In the genomic region with DNA sequence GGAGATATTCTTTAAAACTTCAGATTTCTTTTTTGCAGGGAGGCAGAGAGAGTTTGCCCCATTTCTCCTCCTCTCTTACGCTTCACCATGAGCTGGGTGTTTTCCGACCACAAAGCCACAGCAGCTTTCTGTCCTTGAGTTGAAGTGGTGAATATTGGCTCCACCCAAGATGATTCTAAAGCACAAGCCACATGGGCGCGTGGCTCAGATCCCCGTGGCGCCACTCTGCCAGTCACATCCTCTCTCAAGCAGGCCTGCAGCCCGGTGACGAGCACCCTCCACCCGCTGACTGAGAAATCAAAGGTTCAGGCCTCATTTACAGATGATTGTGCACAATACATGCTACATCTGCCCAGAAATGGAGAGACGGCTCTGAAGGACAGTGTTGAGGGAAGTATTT, we compare ENCODE assay signal across 1 cellular context.
A peak's percentile ranks its signal among the peaks of the same experiment; 100 is the strongest.
TF ChIP-seq lines count a peak whose summit lies in the region.

No MANE protein-coding gene starts in this region.

TF ChIP-seq in HepG2, 621 proteins besides CTCF, POLR2A, EP300 and RAD21:
- TF ChIP-seq, protein P1, sequence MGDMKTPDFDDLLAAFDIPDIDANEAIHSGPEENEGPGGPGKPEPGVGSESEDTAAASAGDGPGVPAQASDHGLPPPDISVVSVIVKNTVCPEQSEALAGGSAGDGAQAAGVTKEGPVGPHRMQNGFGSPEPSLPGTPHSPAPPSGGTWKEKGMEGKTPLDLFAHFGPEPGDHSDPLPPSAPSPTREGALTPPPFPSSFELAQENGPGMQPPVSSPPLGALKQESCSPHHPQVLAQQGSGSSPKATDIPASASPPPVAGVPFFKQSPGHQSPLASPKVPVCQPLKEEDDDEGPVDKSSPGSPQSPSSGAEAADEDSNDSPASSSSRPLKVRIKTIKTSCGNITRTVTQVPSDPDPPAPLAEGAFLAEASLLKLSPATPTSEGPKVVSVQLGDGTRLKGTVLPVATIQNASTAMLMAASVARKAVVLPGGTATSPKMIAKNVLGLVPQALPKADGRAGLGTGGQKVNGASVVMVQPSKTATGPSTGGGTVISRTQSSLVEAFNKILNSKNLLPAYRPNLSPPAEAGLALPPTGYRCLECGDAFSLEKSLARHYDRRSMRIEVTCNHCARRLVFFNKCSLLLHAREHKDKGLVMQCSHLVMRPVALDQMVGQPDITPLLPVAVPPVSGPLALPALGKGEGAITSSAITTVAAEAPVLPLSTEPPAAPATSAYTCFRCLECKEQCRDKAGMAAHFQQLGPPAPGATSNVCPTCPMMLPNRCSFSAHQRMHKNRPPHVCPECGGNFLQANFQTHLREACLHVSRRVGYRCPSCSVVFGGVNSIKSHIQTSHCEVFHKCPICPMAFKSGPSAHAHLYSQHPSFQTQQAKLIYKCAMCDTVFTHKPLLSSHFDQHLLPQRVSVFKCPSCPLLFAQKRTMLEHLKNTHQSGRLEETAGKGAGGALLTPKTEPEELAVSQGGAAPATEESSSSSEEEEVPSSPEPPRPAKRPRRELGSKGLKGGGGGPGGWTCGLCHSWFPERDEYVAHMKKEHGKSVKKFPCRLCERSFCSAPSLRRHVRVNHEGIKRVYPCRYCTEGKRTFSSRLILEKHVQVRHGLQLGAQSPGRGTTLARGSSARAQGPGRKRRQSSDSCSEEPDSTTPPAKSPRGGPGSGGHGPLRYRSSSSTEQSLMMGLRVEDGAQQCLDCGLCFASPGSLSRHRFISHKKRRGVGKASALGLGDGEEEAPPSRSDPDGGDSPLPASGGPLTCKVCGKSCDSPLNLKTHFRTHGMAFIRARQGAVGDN (CRISPR knock-in tag; IDR thresholded peaks at IDR 0.05): peak; percentile 66
- TF ChIP-seq, protein P2, sequence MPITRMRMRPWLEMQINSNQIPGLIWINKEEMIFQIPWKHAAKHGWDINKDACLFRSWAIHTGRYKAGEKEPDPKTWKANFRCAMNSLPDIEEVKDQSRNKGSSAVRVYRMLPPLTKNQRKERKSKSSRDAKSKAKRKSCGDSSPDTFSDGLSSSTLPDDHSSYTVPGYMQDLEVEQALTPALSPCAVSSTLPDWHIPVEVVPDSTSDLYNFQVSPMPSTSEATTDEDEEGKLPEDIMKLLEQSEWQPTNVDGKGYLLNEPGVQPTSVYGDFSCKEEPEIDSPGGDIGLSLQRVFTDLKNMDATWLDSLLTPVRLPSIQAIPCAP (CRISPR knock-in tag; IDR thresholded peaks at IDR 0.05; ENCODE audit: low read depth): no peak
- TF ChIP-seq ARNT2 (CRISPR knock-in tag; IDR thresholded peaks at IDR 0.05; ENCODE audit: low read depth): no peak
- TF ChIP-seq, protein P3, sequence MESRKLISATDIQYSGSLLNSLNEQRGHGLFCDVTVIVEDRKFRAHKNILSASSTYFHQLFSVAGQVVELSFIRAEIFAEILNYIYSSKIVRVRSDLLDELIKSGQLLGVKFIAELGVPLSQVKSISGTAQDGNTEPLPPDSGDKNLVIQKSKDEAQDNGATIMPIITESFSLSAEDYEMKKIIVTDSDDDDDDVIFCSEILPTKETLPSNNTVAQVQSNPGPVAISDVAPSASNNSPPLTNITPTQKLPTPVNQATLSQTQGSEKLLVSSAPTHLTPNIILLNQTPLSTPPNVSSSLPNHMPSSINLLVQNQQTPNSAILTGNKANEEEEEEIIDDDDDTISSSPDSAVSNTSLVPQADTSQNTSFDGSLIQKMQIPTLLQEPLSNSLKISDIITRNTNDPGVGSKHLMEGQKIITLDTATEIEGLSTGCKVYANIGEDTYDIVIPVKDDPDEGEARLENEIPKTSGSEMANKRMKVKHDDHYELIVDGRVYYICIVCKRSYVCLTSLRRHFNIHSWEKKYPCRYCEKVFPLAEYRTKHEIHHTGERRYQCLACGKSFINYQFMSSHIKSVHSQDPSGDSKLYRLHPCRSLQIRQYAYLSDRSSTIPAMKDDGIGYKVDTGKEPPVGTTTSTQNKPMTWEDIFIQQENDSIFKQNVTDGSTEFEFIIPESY (CRISPR knock-in tag; IDR thresholded peaks at IDR 0.05): peak; percentile 82
- peak; percentile 67 for TF ChIP-seq ZBTB38 (CRISPR knock-in tag; IDR thresholded peaks at IDR 0.05)
- no peak for TF ChIP-seq ZFYVE20 (CRISPR knock-in tag; IDR thresholded peaks at IDR 0.05; ENCODE audit: borderline replicate concordance, low read depth)
- TF ChIP-seq, protein P4, sequence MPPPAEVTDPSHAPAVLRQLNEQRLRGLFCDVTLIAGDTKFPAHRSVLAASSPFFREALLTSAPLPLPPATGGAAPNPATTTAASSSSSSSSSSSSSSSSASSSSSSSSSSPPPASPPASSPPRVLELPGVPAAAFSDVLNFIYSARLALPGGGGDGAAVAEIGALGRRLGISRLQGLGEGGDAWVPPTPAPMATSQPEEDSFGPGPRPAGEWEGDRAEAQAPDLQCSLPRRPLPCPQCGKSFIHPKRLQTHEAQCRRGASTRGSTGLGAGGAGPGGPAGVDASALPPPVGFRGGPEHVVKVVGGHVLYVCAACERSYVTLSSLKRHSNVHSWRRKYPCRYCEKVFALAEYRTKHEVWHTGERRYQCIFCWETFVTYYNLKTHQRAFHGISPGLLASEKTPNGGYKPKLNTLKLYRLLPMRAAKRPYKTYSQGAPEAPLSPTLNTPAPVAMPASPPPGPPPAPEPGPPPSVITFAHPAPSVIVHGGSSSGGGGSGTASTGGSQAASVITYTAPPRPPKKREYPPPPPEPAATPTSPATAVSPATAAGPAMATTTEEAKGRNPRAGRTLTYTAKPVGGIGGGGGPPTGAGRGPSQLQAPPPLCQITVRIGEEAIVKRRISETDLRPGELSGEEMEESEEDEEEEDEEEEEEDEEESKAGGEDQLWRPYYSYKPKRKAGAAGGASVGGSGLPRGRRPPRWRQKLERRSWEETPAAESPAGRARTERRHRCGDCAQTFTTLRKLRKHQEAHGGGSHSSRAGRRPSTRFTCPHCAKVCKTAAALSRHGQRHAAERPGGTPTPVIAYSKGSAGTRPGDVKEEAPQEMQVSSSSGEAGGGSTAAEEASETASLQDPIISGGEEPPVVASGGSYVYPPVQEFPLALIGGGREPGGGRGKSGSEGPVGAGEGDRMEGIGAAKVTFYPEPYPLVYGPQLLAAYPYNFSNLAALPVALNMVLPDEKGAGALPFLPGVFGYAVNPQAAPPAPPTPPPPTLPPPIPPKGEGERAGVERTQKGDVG (CRISPR knock-in tag; IDR thresholded peaks at IDR 0.05; ENCODE audit: borderline replicate concordance): peak; percentile 72; the same call in 1 of the 2 replicates
- TF ChIP-seq, protein P5, sequence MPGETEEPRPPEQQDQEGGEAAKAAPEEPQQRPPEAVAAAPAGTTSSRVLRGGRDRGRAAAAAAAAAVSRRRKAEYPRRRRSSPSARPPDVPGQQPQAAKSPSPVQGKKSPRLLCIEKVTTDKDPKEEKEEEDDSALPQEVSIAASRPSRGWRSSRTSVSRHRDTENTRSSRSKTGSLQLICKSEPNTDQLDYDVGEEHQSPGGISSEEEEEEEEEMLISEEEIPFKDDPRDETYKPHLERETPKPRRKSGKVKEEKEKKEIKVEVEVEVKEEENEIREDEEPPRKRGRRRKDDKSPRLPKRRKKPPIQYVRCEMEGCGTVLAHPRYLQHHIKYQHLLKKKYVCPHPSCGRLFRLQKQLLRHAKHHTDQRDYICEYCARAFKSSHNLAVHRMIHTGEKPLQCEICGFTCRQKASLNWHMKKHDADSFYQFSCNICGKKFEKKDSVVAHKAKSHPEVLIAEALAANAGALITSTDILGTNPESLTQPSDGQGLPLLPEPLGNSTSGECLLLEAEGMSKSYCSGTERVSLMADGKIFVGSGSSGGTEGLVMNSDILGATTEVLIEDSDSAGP (CRISPR knock-in tag; IDR thresholded peaks at IDR 0.05; ENCODE audit: borderline replicate concordance): 0 out of 2 replicates have a peak, but pooled peaks have one; percentile 35
